In the genomic region with DNA sequence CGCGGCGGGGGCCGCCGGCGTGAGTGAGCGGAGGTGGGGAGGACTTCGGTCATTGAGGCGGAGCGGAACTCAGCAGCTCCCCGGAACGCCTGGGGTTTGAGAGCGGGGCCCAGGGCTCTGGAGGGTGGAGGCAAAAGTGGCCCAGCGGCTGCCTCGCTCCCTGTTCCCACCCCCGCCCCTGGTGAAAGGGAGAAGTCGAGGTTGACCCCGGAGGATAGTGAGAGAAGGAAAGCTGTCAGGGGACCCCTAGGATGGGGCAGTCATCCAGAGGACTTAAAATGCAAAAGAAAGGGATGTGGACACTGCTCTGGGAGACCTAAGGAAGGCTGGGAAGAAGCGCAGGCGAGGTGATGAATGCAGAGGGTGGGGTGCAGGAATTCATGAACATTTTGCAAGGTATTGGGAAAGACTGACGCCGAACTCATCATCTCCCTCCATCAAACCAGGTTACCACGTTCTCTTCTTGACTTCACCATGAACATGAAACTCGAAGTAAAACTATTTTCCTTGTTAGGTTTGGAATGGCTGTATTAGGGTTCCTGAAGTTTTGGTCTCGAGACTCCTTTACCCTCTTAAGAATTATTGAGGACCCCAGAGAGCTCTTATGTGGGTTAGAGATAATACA, we compare ENCODE assay signal across 8 cellular contexts. TPM values are rescaled to one million over a fixed set of nuclear protein-coding genes. Genes with fewer than 3 reads are reported as not detected.
DNase-seq lines count a peak whose midpoint lies in the region; ATAC-seq and TF ChIP-seq lines count a peak whose summit lies in the region.

No MANE protein-coding gene starts in this region.

- CTCF ChIA-PET in activated CD4-positive, alpha-beta T cell treated with anti-CD3 and anti-CD28 coated beads, Interleukin-2, amount 10 ng/mL, durations not matched to agents 7 days and 5 days (lab: Charles Lee) = interaction anchor here (1.0 to 4.5 kb wide), 12 partner anchors 9 to 128 kb away, joined by 3 to 44 read pairs (median 6); no protein-coding TSS in a partner anchor
- CTCF ChIA-PET in RWPE1 (lab: Yijun Ruan, JAX) = interaction anchor here (0.9 kb wide), 1 partner anchor 50 kb away, joined by 4 read pairs; no protein-coding TSS in a partner anchor

- H3K9me3 ChIP-seq in mucosa of rectum (ENCODE audit: control insufficient read depth in 2 of 2, low read length in 2 of 2) = no peaks in the 10 kb centered on the region
- no peaks in the 10 kb centered on the region for H3K9me3 ChIP-seq in aorta (ENCODE audit: control insufficient read depth, low read length)

- DNase-seq in activated CD4-positive, alpha-beta T cell treated with anti-CD3 and anti-CD28 coated beads, Interleukin-2, amount 10 ng/mL, durations not matched to agents 7 days and 5 days = no peak
- DNase-seq in activated CD4-positive, alpha-beta T cell treated with anti-CD3 and anti-CD28 coated beads, Interleukin-2, amount 50 U/mL, for 4 hours = no peak
- DNase-seq in RWPE1 (ENCODE audit: low spot score) (peak; percentile 27), endothelial cell (ENCODE audit: low spot score) (no peak), aorta (no peak), KG1 (lab: John Stamatoyannopoulos, UW) (no peak)

- peaks cover 11 to 17% of the 10 kb centered on the region in 2 donors for H3K4me1 ChIP-seq in mucosa of rectum (ENCODE audit: control insufficient read depth in 2 of 2, insufficient read depth in 2 of 2, low read length in 2 of 2)
- no peaks in the 10 kb centered on the region for H3K4me1 ChIP-seq in aorta (ENCODE audit: control insufficient read depth in 1 of 2, insufficient read depth in 2 of 2, low read length in 2 of 2)

- WGBS in aorta, 2 donors = 2 to 5% methylated on average over 20 to 25 of the region's 25 CpGs

- peak overlapping the region; percentile 97 for H3K27ac Mint-ChIP-seq in activated CD4-positive, alpha-beta T cell treated with anti-CD3 and anti-CD28 coated beads, Interleukin-2, amount 10 ng/mL, durations not matched to agents 7 days and 5 days
- peak overlapping the region; percentile 34 for H3K27ac Mint-ChIP-seq in endothelial cell (ENCODE audit: unreplicated experiment)

- peaks cover 35% of the 10 kb centered on the region for H3K36me3 Mint-ChIP-seq in activated CD4-positive, alpha-beta T cell treated with anti-CD3 and anti-CD28 coated beads, Interleukin-2, amount 10 ng/mL, durations not matched to agents 7 days and 5 days (ENCODE audit: low read depth)
- H3K36me3 Mint-ChIP-seq in endothelial cell (ENCODE audit: low read depth, unreplicated experiment) = peaks cover 3% of the 10 kb centered on the region

- no peaks in the 10 kb centered on the region for H3K36me3 ChIP-seq in mucosa of rectum (ENCODE audit: control insufficient read depth in 2 of 2, insufficient read depth in 2 of 2, low read length in 2 of 2)
- no peaks in the 10 kb centered on the region for H3K36me3 ChIP-seq in aorta (ENCODE audit: control insufficient read depth in 1 of 2, insufficient read depth in 2 of 2, low read length in 1 of 2)

- peaks cover 2% of the 10 kb centered on the region for H3K27me3 Mint-ChIP-seq in activated CD4-positive, alpha-beta T cell treated with anti-CD3 and anti-CD28 coated beads, Interleukin-2, amount 10 ng/mL, durations not matched to agents 7 days and 5 days
- H3K27me3 Mint-ChIP-seq in endothelial cell (ENCODE audit: unreplicated experiment) = peaks cover 2% of the 10 kb centered on the region

- H3K4me3 ChIP-seq in mucosa of rectum (ENCODE audit: low read length in 2 of 2) = peak overlapping the region; percentile 67 to 93
- H3K4me3 ChIP-seq in aorta (ENCODE audit: low read length in 2 of 2) = peak overlapping the region; percentile 77 to 98

- H3K27me3 ChIP-seq in mucosa of rectum (ENCODE audit: control insufficient read depth in 2 of 2, insufficient read depth in 2 of 2, low read length in 2 of 2) (no peaks in the 10 kb centered on the region), aorta (ENCODE audit: control insufficient read depth in 1 of 2, insufficient read depth in 2 of 2, low read length in 1 of 2) (no peaks in the 10 kb centered on the region)

- H3K9ac ChIP-seq in mucosa of rectum (ENCODE audit: low read depth in 1 of 2, low read length in 2 of 2) = peak overlapping the region; percentile 74 to 91

- POLR2A ChIA-PET in activated CD4-positive, alpha-beta T cell treated with anti-CD3 and anti-CD28 coated beads, Interleukin-2, amount 10 ng/mL, durations not matched to agents 7 days and 5 days (lab: Charles Lee) = interaction anchor here (0.5 to 1.0 kb wide), 2 partner anchors 127 to 130 kb away, joined by 3 read pairs; no protein-coding TSS in a partner anchor
- POLR2A ChIA-PET in RWPE1 (lab: Yijun Ruan, JAX; ENCODE audit: low non-redundant PET) = no interaction called here

- TF ChIP-seq CTCF in RWPE1 (conservative IDR thresholded peaks at IDR 0.05; ENCODE audit: low read depth) (no peak), endothelial cell (IDR thresholded peaks at IDR 0.05; ENCODE audit: unreplicated experiment) (no peak)

- peak overlapping the region; percentile 96 for H3K4me3 Mint-ChIP-seq in activated CD4-positive, alpha-beta T cell treated with anti-CD3 and anti-CD28 coated beads, Interleukin-2, amount 10 ng/mL, durations not matched to agents 7 days and 5 days
- peak overlapping the region; percentile 91 for H3K4me3 Mint-ChIP-seq in endothelial cell (ENCODE audit: unreplicated experiment)

- peaks cover 68% of the 10 kb centered on the region for H3K4me1 Mint-ChIP-seq in activated CD4-positive, alpha-beta T cell treated with anti-CD3 and anti-CD28 coated beads, Interleukin-2, amount 10 ng/mL, durations not matched to agents 7 days and 5 days
- H3K4me1 Mint-ChIP-seq in endothelial cell (ENCODE audit: unreplicated experiment) = peaks cover 20% of the 10 kb centered on the region

- ATAC-seq in HG02884 (IDR thresholded peaks at IDR 0.05; ENCODE audit: unreplicated experiment) = peak; percentile 35
- ATAC-seq in aorta (ENCODE audit: low FRiP score) = no peak

- H3K27ac ChIP-seq in RWPE1 = peak overlapping the region; percentile 97
- peak overlapping the region; percentile 92 to 93 for H3K27ac ChIP-seq in mucosa of rectum (ENCODE audit: low read depth in 2 of 2, low read length in 2 of 2)
- peak overlapping the region in 1 of 2 donors; percentile 41 for H3K27ac ChIP-seq in aorta (ENCODE audit: low read depth in 1 of 2, low read length in 2 of 2)

- intact Hi-C loops in aorta (cut with DNase I) = loop anchor here in 1 of 2 donors (10.0 kb wide), 1 partner anchor 463 kb away; a partner anchor contains a TSS

- H3K9me3 Mint-ChIP-seq in activated CD4-positive, alpha-beta T cell treated with anti-CD3 and anti-CD28 coated beads, Interleukin-2, amount 10 ng/mL, durations not matched to agents 7 days and 5 days = no peaks in the 10 kb centered on the region
- no peaks in the 10 kb centered on the region for H3K9me3 Mint-ChIP-seq in endothelial cell (ENCODE audit: unreplicated experiment)

RNA-seq across cellular contexts. Expression of a gene that starts 0.8 kb away (rescaled TPM):
- total RNA-seq in activated CD4-positive, alpha-beta T cell treated with anti-CD3 and anti-CD28 coated beads, Interleukin-2, amount 10 ng/mL, durations not matched to agents 7 days and 5 days = 10 to 100 TPM; 52.1 to 57.0 TPM
- 17.3 TPM for total RNA-seq in endothelial cell (ENCODE audit: unreplicated experiment)
- 10 to 100 TPM; 21.5 to 27.4 TPM for total RNA-seq in aorta
- 1 to 10 TPM; 3.0 to 5.9 TPM for polyA plus RNA-seq in aorta

RNA-seq across cellular contexts. Expression of a gene that starts 43.2 kb away (rescaled TPM):
- not detected for total RNA-seq in activated CD4-positive, alpha-beta T cell treated with anti-CD3 and anti-CD28 coated beads, Interleukin-2, amount 10 ng/mL, durations not matched to agents 7 days and 5 days
- 0.59 TPM for total RNA-seq in endothelial cell (ENCODE audit: unreplicated experiment)
- total RNA-seq in aorta = under 1 TPM; 0.06 to 0.10 TPM
- under 1 TPM in 1 of 2 donors, not detected in 1; 0.38 TPM for polyA plus RNA-seq in aorta
